In genomic region chr20:3406481-3407425, GRCh38 we compare ENCODE assay signal across 8 cellular contexts. TPM values are rescaled to one million over a fixed set of nuclear protein-coding genes. Genes with fewer than 3 reads are reported as not detected.
DNase-seq lines count a peak whose midpoint lies in the region.

No MANE protein-coding gene starts in this region.

- DNase-seq in stimulated activated naive CD4-positive, alpha-beta T cell (lab: John Stamatoyannopoulos, UW): peak in 4 of 6 experiments; percentile 4 to 49 (median 33)
- no peak for DNase-seq in stimulated activated naive CD4-positive, alpha-beta T cell treated with Interleukin-2 at 50 U/mL for 16 hours (lab: John Stamatoyannopoulos, UW)
- DNase-seq in NCI-H460 (ENCODE audit: extremely low read depth, low read depth): peak; percentile 25
- peak; percentile 43 for DNase-seq in amniotic epithelial cell (ENCODE audit: low read depth)
- peak; percentile 76 for DNase-seq in cardiac septum (ENCODE audit: low spot score)
- peak; percentile 70 for DNase-seq in occipital lobe (lab: John Stamatoyannopoulos, UW)
- no peak for DNase-seq in GOT3 (lab: John Stamatoyannopoulos, UW)
- DNase-seq in LoVo (ENCODE audit: low spot score): no peak

- intact Hi-C loops in cardiac septum (cut with DNase I): loop anchor here (2.0 to 10.0 kb wide), 3 partner anchors 52 to 79 kb away; partner anchors contain the start of gene ATRN

RNA-seq across cellular contexts. Expression of gene DNAAF9, which starts 0.7 kb away (rescaled TPM):
- 10.2 and 11.8 TPM in 2 replicates for total RNA-seq in NCI-H460 (2014; rRNA removed; shearing (Covaris generic))
- 6.4 and 7.6 TPM in 2 replicates for polyA plus RNA-seq in NCI-H460 (2014; cell fraction: nucleus; rRNA removed)
- total RNA-seq in cardiac septum: 29.1 TPM
- 36.0 TPM for total RNA-seq in occipital lobe

Comparison
In these comparisons a context has a peak if more than half of its experiments do, and no peak if none do; other contexts are left out.
1. DNase-seq: peak in stimulated activated naive CD4-positive, alpha-beta T cell (4 of 6), NCI-H460 (single experiment), amniotic epithelial cell (single experiment), cardiac septum (single experiment) and occipital lobe (single experiment); none in stimulated activated naive CD4-positive, alpha-beta T cell treated with Interleukin-2 at 50 U/mL for 16 hours (single experiment), GOT3 (single experiment) and LoVo (single experiment).